In genomic region chr14:23550131-23550826, GRCh38 we compare ENCODE assay signal across 9 cellular contexts. TPM values are rescaled to one million over a fixed set of nuclear protein-coding genes. Genes with fewer than 3 reads are reported as not detected.
DNase-seq lines count a peak whose midpoint lies in the region; ATAC-seq and TF ChIP-seq lines count a peak whose summit lies in the region.
"Had no signal": no experiment of that assay in that cellular context is flagged by ENCODE, and none has a peak within 500 bp of the region (broad histone marks: within the 10 kb centered on the region; RNA-seq: fewer than 3 reads in every experiment).

No MANE protein-coding gene starts in this region.

- peaks cover 35% of the 10 kb centered on the region for H3K4me1 ChIP-seq in left ventricle myocardium inferior
- H3K4me1 ChIP-seq in mucosa of stomach (ENCODE audit: control insufficient read depth, insufficient read depth, low read length) = no peaks in the 10 kb centered on the region
- H3K4me1 ChIP-seq in vagina = peaks cover 13% of the 10 kb centered on the region

- intact Hi-C loops in left ventricle myocardium inferior (cut with micrococcal nuclease) = no loop called here
- intact Hi-C loops in left cardiac atrium (cut with DNase I) = no loop called here
- intact Hi-C loops in vagina (cut with DNase I) = no loop called here

- H3K9me3 ChIP-seq in left ventricle myocardium inferior (replicated peaks) (no peaks in the 10 kb centered on the region), mucosa of stomach (ENCODE audit: control insufficient read depth, low read length) (no peaks in the 10 kb centered on the region), vagina (no peaks in the 10 kb centered on the region)

- ATAC-seq in left cardiac atrium (no peak), GM19455 (IDR thresholded peaks at IDR 0.05; ENCODE audit: unreplicated experiment) (no peak), GM21723 (IDR thresholded peaks at IDR 0.05; ENCODE audit: unreplicated experiment) (no peak)

- DNase-seq in left ventricle myocardium inferior (no peak), left cardiac atrium (no peak), vagina (ENCODE audit: extremely low spot score in 2 of 2) (no peak), HK-2 (ENCODE audit: unreplicated experiment) (no peak)
- DNase-seq: CD8-positive, alpha-beta T cell had no signal

- peak overlapping the region; percentile 73 for H3K9ac ChIP-seq in mucosa of stomach (ENCODE audit: low read length)

- TF ChIP-seq POLR2A in vagina (IDR thresholded peaks at IDR 0.05) = no peak

- H3K27me3 ChIP-seq in left ventricle myocardium inferior (ENCODE audit: low read depth) = peaks cover 7% of the 10 kb centered on the region
- H3K27me3 ChIP-seq in mucosa of stomach (ENCODE audit: control insufficient read depth, insufficient read depth, low read length) = peaks cover 6% of the 10 kb centered on the region
- no peaks in the 10 kb centered on the region for H3K27me3 ChIP-seq in vagina

- H3K4me3 ChIP-seq in left ventricle myocardium inferior (peak overlapping the region; percentile 77), mucosa of stomach (ENCODE audit: low read length) (no peak overlapping the region), vagina (peak overlapping the region; percentile 47 to 56)

- H3K27ac ChIP-seq in left ventricle myocardium inferior (replicated peaks) (no peak overlapping the region), cingulate gyrus (ENCODE audit: low read depth, low read length) (peak overlapping the region; percentile 93), vagina (no peak overlapping the region)

- H3K36me3 ChIP-seq in left ventricle myocardium inferior (no peaks in the 10 kb centered on the region), mucosa of stomach (ENCODE audit: control insufficient read depth, insufficient read depth, low read length) (no peaks in the 10 kb centered on the region), vagina (no peaks in the 10 kb centered on the region)

- TF ChIP-seq CTCF in left ventricle myocardium inferior (IDR thresholded peaks at IDR 0.05; ENCODE audit: borderline replicate concordance) = no peak
- no peak for TF ChIP-seq CTCF in vagina (IDR thresholded peaks at IDR 0.05)

RNA-seq across cellular contexts. Expression of gene ZFHX2, which starts 1.3 kb away (rescaled TPM):
- 0.74 TPM for total RNA-seq in left ventricle myocardium inferior
- total RNA-seq in left cardiac atrium = 1 to 10 TPM in 1 of 2 donors, under 1 TPM in 1; 0.89 to 1.3 TPM
- total RNA-seq in vagina = 0.74 TPM

RNA-seq across cellular contexts. Expression of gene THTPA, which starts 5.8 kb away (rescaled TPM):
- 17.2 TPM for total RNA-seq in left ventricle myocardium inferior
- total RNA-seq in left cardiac atrium = 10 to 100 TPM; 17.3 to 18.9 TPM
- 15.0 TPM for total RNA-seq in vagina

RNA-seq across cellular contexts. Expression of gene AP1G2, which starts 17.3 kb away (rescaled TPM):
- total RNA-seq in left ventricle myocardium inferior (10.4 TPM), left cardiac atrium (10 to 100 TPM; 16.5 to 32.3 TPM), vagina (122 TPM)

RNA-seq across cellular contexts. Expression of gene JPH4, which starts 28.3 kb away (rescaled TPM):
- 0.19 TPM for total RNA-seq in left ventricle myocardium inferior
- total RNA-seq in left cardiac atrium = under 1 TPM; 0.24 to 0.68 TPM
- 10.6 TPM for total RNA-seq in vagina
- total RNA-seq: CD8-positive, alpha-beta T cell had no signal
